In the genomic region with DNA sequence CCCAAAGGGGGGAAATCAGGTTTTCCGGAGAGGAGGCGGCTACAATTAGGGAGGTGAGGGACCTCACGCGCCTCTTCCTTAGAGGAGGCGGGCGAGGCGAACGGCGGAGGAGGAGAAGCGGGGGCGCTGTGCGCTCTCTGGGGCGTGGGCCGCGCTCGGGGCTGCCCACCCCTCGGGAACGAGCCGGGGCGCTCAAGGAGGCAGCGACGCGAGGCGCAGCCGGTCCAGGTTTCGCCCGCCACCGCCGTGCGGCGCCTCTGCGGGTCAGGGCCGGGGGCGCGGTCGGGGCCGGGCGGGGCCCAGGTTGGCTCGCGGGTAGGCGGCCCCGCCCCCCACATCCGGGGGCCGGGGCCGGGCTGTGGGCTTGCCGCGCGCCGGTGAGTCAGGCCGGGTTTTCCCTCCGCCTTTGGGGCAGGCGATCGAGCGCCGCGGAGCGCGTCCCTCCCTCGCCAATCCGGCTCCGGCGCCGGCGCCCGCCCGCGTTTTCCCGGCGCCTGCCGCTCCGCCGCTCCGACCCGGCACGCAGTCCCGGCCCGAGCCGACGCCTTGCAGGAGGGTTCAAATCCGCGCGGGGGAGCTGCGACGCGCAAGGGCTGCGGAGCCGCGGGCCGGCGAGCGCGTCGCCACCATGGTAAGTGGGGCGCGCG, we compare ENCODE assay signal across 8 cellular contexts. TPM values are rescaled to one million over a fixed set of nuclear protein-coding genes. Genes with fewer than 3 reads are reported as not detected.
DNase-seq lines count a peak whose midpoint lies in the region; ATAC-seq and TF ChIP-seq lines count a peak whose summit lies in the region.

Gene N4BP3 (plus strand): TSS at position 392 of the 647 bp plus-strand sequence. CDS start 6,052 bp downstream, outside the sequence.

- TF ChIP-seq CTCF in breast epithelium (IDR thresholded peaks at IDR 0.05): no peak

- no peaks in the 10 kb centered on the region for H3K9me3 ChIP-seq in ES-I3 (ENCODE audit: control insufficient read depth, insufficient read depth, low read length)
- H3K9me3 ChIP-seq in breast epithelium: no peaks in the 10 kb centered on the region

- no peak for DNase-seq in Jurkat, Clone E6-1 (ENCODE audit: low read depth, low spot score)
- DNase-seq in UCSD-AML1 (lab: John Stamatoyannopoulos, UW; ENCODE audit: unreplicated experiment): peak; percentile 69
- DNase-seq in breast epithelium (ENCODE audit: low spot score in 2 of 2): peak; percentile 52 to 85
- peak; percentile 95 for DNase-seq in left kidney (ENCODE audit: low read depth, low spot score)
- peak; percentile 77 to 80 (median 77) for DNase-seq in stimulated activated CD4-positive, alpha-beta T cell treated with anti-CD3 and anti-CD28 coated beads, TNF-alpha, amount 100 ng/mL, for 4 hours (ENCODE audit: low read depth in 3 of 3)
- DNase-seq in inferior parietal cortex (ENCODE audit: extremely low spot score): no peak

- H3K27me3 ChIP-seq in breast epithelium: peaks cover 0 to 3% of the 10 kb centered on the region in 2 donors

- no peak for TF ChIP-seq POLR2A in breast epithelium (IDR thresholded peaks at IDR 0.05)

- peak; percentile 61 for ATAC-seq in GM21515 (IDR thresholded peaks at IDR 0.05; ENCODE audit: unreplicated experiment)

- H3K27ac ChIP-seq in breast epithelium: peak within 1 kb of the TSS; percentile 79 to 87

- H3K36me3 ChIP-seq in ES-I3 (ENCODE audit: insufficient read depth, low read length) (no peaks in the 10 kb centered on the region), breast epithelium (no peaks in the 10 kb centered on the region)

- H3K4me3 ChIP-seq in Jurkat, Clone E6-1 (ENCODE audit: low read length): peak within 1 kb of the TSS; percentile 43
- peak within 1 kb of the TSS; percentile 30 to 76 (median 68) for H3K4me3 ChIP-seq in breast epithelium

- intact Hi-C loops in breast epithelium (cut with DNase I; ENCODE audit: low total_unique reads): no loop called here

- H3K4me1 ChIP-seq in ES-I3 (ENCODE audit: insufficient read depth, low read length): peaks cover 28% of the 10 kb centered on the region
- peaks cover 0 to 20% of the 10 kb centered on the region in 2 donors for H3K4me1 ChIP-seq in breast epithelium

- H3K9ac ChIP-seq in ES-I3 (ENCODE audit: low read depth, low read length): peak within 1 kb of the TSS; percentile 60

RNA-seq across cellular contexts. Expression of gene N4BP3, which starts in this region (rescaled TPM):
- polyA plus RNA-seq in Jurkat, Clone E6-1 (2012; ENCODE audit: insufficient read depth, insufficient read length): 2.4 TPM
- 1 to 10 TPM in 2 of 3 donors, under 1 TPM in 1; 0.32 to 9.8 (median 4.9) TPM for total RNA-seq in breast epithelium

Comparison
In these comparisons a context has a peak if more than half of its experiments do, and no peak if none do; other contexts are left out.
1. DNase-seq: peak in UCSD-AML1 (single experiment), breast epithelium (2 of 2), left kidney (single experiment) and stimulated activated CD4-positive, alpha-beta T cell treated with anti-CD3 and anti-CD28 coated beads, TNF-alpha, amount 100 ng/mL, for 4 hours (3 of 3); none in Jurkat, Clone E6-1 (single experiment) and inferior parietal cortex (single experiment).